Comparison of ENCODE assay signal across 22 cellular contexts in genomic region chr10:73974309-73974946, GRCh38. TPM values are rescaled to one million over a fixed set of nuclear protein-coding genes. Genes with fewer than 3 reads are reported as not detected.
DNase-seq lines count a peak whose midpoint lies in the region; ATAC-seq and TF ChIP-seq lines count a peak whose summit lies in the region.
"Had no signal": no experiment of that assay in that cellular context is flagged by ENCODE, and none has a peak within 500 bp of the region (broad histone marks: within the 10 kb centered on the region; RNA-seq: fewer than 3 reads in every experiment).

No MANE protein-coding gene starts in this region.

- peak overlapping the region; percentile 24 for H3K27ac Mint-ChIP-seq in activated CD4-positive, alpha-beta T cell treated with anti-CD3 and anti-CD28 coated beads for 36 hours
- H3K27ac Mint-ChIP-seq in CD8-positive, alpha-beta memory T cell: peak overlapping the region in 6 of 8 donors; percentile 4 to 83 (median 58)
- H3K27ac Mint-ChIP-seq: nephron progenitor cell; stimulated activated memory B cell treated with anti-CD40 and anti-IgM and Interleukin-4, amounts not matched to agents 10 μg/mL and 1 μg/mL and 100 μg/mL, for 72 hours had no signal

- H3K9me3 ChIP-seq in CD8-positive, alpha-beta memory T cell (ENCODE audit: low read length): no peaks in the 10 kb centered on the region
- no peaks in the 10 kb centered on the region for H3K9me3 ChIP-seq in OCI-LY7 (ENCODE audit: low read length)
- no peaks in the 10 kb centered on the region for H3K9me3 ChIP-seq in effector memory CD4-positive, alpha-beta T cell (ENCODE audit: control insufficient read depth, low read length)
- H3K9me3 ChIP-seq: MG63, uterus had no signal

- BruUV-seq in OCI-LY7 (replicated peaks; lab: Mats Ljungman, UMichigan): no TSS peak

- peak overlapping the region; percentile 71 for H2AFZ ChIP-seq in OCI-LY7 (ENCODE audit: low read length)
- H2AFZ ChIP-seq: GM23248 had no signal

- no peaks in the 10 kb centered on the region for H3K9me2 ChIP-seq in OCI-LY7 (ENCODE audit: insufficient read depth, low read length)

- TF ChIP-seq CTCF in OCI-LY7 (conservative IDR thresholded peaks at IDR 0.05; ENCODE audit: low read length): no peak

- no peaks in the 10 kb centered on the region for H3K9me3 Mint-ChIP-seq in activated CD4-positive, alpha-beta T cell treated with anti-CD3 and anti-CD28 coated beads for 36 hours (ENCODE audit: low read depth)
- no peaks in the 10 kb centered on the region for H3K9me3 Mint-ChIP-seq in CD8-positive, alpha-beta memory T cell
- H3K9me3 Mint-ChIP-seq: stimulated activated memory B cell treated with anti-CD40 and anti-IgM and Interleukin-4, amounts not matched to agents 10 μg/mL and 1 μg/mL and 100 μg/mL, for 72 hours had no signal

- no peaks in the 10 kb centered on the region for H3K27me3 Mint-ChIP-seq in activated CD4-positive, alpha-beta T cell treated with anti-CD3 and anti-CD28 coated beads for 36 hours
- peaks cover 0 to 2% of the 10 kb centered on the region in 2 donors for H3K27me3 Mint-ChIP-seq in CD8-positive, alpha-beta memory T cell
- H3K27me3 Mint-ChIP-seq: stimulated activated memory B cell treated with anti-CD40 and anti-IgM and Interleukin-4, amounts not matched to agents 10 μg/mL and 1 μg/mL and 100 μg/mL, for 72 hours had no signal

- H3K79me2 ChIP-seq in OCI-LY7 (ENCODE audit: insufficient read depth, low read depth, low read length): no peaks in the 10 kb centered on the region

- H3K36me3 ChIP-seq in CD8-positive, alpha-beta memory T cell (ENCODE audit: insufficient read depth, low read length): no peaks in the 10 kb centered on the region
- H3K36me3 ChIP-seq in OCI-LY7 (ENCODE audit: insufficient read depth, low read length): no peaks in the 10 kb centered on the region
- H3K36me3 ChIP-seq in effector memory CD4-positive, alpha-beta T cell (ENCODE audit: control insufficient read depth, insufficient read depth, low read length): no peaks in the 10 kb centered on the region
- H3K36me3 ChIP-seq: MG63, uterus had no signal

- no peak overlapping the region for H3K4me3 Mint-ChIP-seq in activated CD4-positive, alpha-beta T cell treated with anti-CD3 and anti-CD28 coated beads for 36 hours
- peak overlapping the region; percentile 6 to 79 (median 63) for H3K4me3 Mint-ChIP-seq in CD8-positive, alpha-beta memory T cell
- H3K4me3 Mint-ChIP-seq: nephron progenitor cell; stimulated activated memory B cell treated with anti-CD40 and anti-IgM and Interleukin-4, amounts not matched to agents 10 μg/mL and 1 μg/mL and 100 μg/mL, for 72 hours had no signal

- no peaks in the 10 kb centered on the region for H3K27me3 ChIP-seq in CD8-positive, alpha-beta memory T cell (ENCODE audit: insufficient read depth, low read length, poor library complexity, severe bottlenecking)
- H3K27me3 ChIP-seq in effector memory CD4-positive, alpha-beta T cell (replicated peaks; ENCODE audit: control insufficient read depth, insufficient read depth, low read length, poor library complexity, severe bottlenecking): no peaks in the 10 kb centered on the region
- H3K27me3 ChIP-seq: MG63, uterus had no signal

- peak; percentile 57 for ATAC-seq in activated CD4-positive, alpha-beta T cell treated with anti-CD3 and anti-CD28 coated beads for 36 hours
- ATAC-seq: left colon; stimulated activated memory B cell treated with anti-CD40 and anti-IgM and Interleukin-4, amounts not matched to agents 10 μg/mL and 1 μg/mL and 100 μg/mL, for 72 hours had no signal

- no peak for DNase-seq in activated CD4-positive, alpha-beta T cell treated with anti-CD3 and anti-CD28 coated beads for 36 hours
- no peak for DNase-seq in activated CD4-positive, alpha-beta T cell treated with anti-CD3 and anti-CD28 coated beads, Interleukin-2, amount 50 U/mL, for 4 hours
- DNase-seq in CD8-positive, alpha-beta memory T cell: peak in 1 of 5 donors; percentile 23
- DNase-seq in OCI-LY7 (ENCODE audit: low spot score) (no peak), cortex of kidney (lab: John Stamatoyannopoulos, UW) (no peak), T1000 (lab: John Stamatoyannopoulos, UW) (no peak), NCI-H446 treated with DMSO at 0.1 percent for 48 hours (lab: John Stamatoyannopoulos, UW) (no peak)
- no peak for DNase-seq in effector memory CD4-positive, alpha-beta T cell
- DNase-seq: activated CD4-positive, alpha-beta T cell treated with anti-CD3 and anti-CD28 coated beads for 1 hour; activated naive CD4-positive, alpha-beta T cell treated with Interleukin-2 at 50 U/mL for 16 hours; activated T-cell treated with anti-CD3 and anti-CD28 coated beads for 4 hours; C1 segment of cervical spinal cord; DMS153; GM23248; left colon; MG63; NCI-H1694 treated with DMSO at 0.1 percent for 48 hours; NCI-H226; nephron progenitor cell; uterus had no signal

- H4K20me1 ChIP-seq in OCI-LY7 (ENCODE audit: insufficient read depth, low read length): no peaks in the 10 kb centered on the region

- no peaks in the 10 kb centered on the region for H3K36me3 Mint-ChIP-seq in activated CD4-positive, alpha-beta T cell treated with anti-CD3 and anti-CD28 coated beads for 36 hours (ENCODE audit: low read depth)
- peaks cover 0 to 3% (median 0%) of the 10 kb centered on the region in 3 donors for H3K36me3 Mint-ChIP-seq in CD8-positive, alpha-beta memory T cell
- H3K36me3 Mint-ChIP-seq: stimulated activated memory B cell treated with anti-CD40 and anti-IgM and Interleukin-4, amounts not matched to agents 10 μg/mL and 1 μg/mL and 100 μg/mL, for 72 hours had no signal

- H3K27ac ChIP-seq in CD8-positive, alpha-beta memory T cell (ENCODE audit: low read depth, low read length): no peak overlapping the region
- no peak overlapping the region for H3K27ac ChIP-seq in OCI-LY7 (ENCODE audit: low read depth, low read length, poor library complexity, severe bottlenecking)
- peak overlapping the region; percentile 39 for H3K27ac ChIP-seq in effector memory CD4-positive, alpha-beta T cell (ENCODE audit: insufficient read depth, low read length, poor library complexity, severe bottlenecking)
- H3K27ac ChIP-seq: GM23248, SK-N-MC, uterus had no signal

- peaks cover 23% of the 10 kb centered on the region for H3K4me1 ChIP-seq in CD8-positive, alpha-beta memory T cell (ENCODE audit: insufficient read depth, low read length)
- peaks cover 13% of the 10 kb centered on the region for H3K4me1 ChIP-seq in OCI-LY7 (ENCODE audit: insufficient read depth, low read length, poor library complexity, severe bottlenecking)
- H3K4me1 ChIP-seq in effector memory CD4-positive, alpha-beta T cell (ENCODE audit: control insufficient read depth, insufficient read depth, low read length, poor library complexity, severe bottlenecking): peaks cover 4% of the 10 kb centered on the region
- H3K4me1 ChIP-seq: uterus had no signal

- CTCF ChIA-PET in activated CD4-positive, alpha-beta T cell treated with anti-CD3 and anti-CD28 coated beads for 36 hours (lab: Charles Lee): interaction anchor here (0.6 to 3.5 kb wide), 11 partner anchors 8 to 332 kb away, joined by 3 to 12 read pairs (median 3); no protein-coding TSS in a partner anchor
- CTCF ChIA-PET in CD8-positive, alpha-beta memory T cell (lab: Charles Lee): interaction anchor here (0.8 to 2.8 kb wide), 5 partner anchors 17 to 146 kb away, joined by 3 to 14 read pairs (median 6); no protein-coding TSS in a partner anchor
- CTCF ChIA-PET in OCI-LY7 (lab: Charles Lee; ENCODE audit: unreplicated experiment): no interaction called here

- intact Hi-C loops in activated CD4-positive, alpha-beta T cell treated with anti-CD3 and anti-CD28 coated beads for 36 hours (cut with DNase I, micrococcal nuclease): no loop called here
- intact Hi-C loops in OCI-LY7 (cut with micrococcal nuclease; ENCODE audit: unreplicated experiment): no loop called here

- peak overlapping the region; percentile 27 for H3K4me3 ChIP-seq in CD8-positive, alpha-beta memory T cell (ENCODE audit: low read length)
- no peak overlapping the region for H3K4me3 ChIP-seq in OCI-LY7 (ENCODE audit: low read depth, low read length, poor library complexity, severe bottlenecking)
- no peak overlapping the region for H3K4me3 ChIP-seq in effector memory CD4-positive, alpha-beta T cell (ENCODE audit: insufficient read depth, low read depth, low read length, poor library complexity, severe bottlenecking)
- H3K4me3 ChIP-seq: GM23248, MG63, SK-N-MC, uterus had no signal

- no peak overlapping the region for H3K4me2 ChIP-seq in OCI-LY7 (ENCODE audit: low read length)

- H3K4me1 Mint-ChIP-seq in activated CD4-positive, alpha-beta T cell treated with anti-CD3 and anti-CD28 coated beads for 36 hours: peaks cover 12% of the 10 kb centered on the region
- H3K4me1 Mint-ChIP-seq in CD8-positive, alpha-beta memory T cell: peaks cover 24 to 35% (median 33%) of the 10 kb centered on the region in 3 donors
- H3K4me1 Mint-ChIP-seq: nephron progenitor cell had no signal

- POLR2A ChIA-PET in activated CD4-positive, alpha-beta T cell treated with anti-CD3 and anti-CD28 coated beads for 36 hours (lab: Charles Lee): no interaction called here
- POLR2A ChIA-PET in CD8-positive, alpha-beta memory T cell (lab: Charles Lee): interaction anchor here (1.2 kb wide), 1 partner anchor 18 kb away, joined by 3 read pairs; no protein-coding TSS in a partner anchor
- POLR2A ChIA-PET in OCI-LY7 (lab: Charles Lee): interaction anchor here (0.9 to 1.0 kb wide), 3 partner anchors 9 to 38 kb away, joined by 3 to 7 read pairs (median 4); no protein-coding TSS in a partner anchor

RNA-seq across cellular contexts. Expression of gene VCL, which starts 23.5 kb away (rescaled TPM):
- 10 to 100 TPM; 20.7 to 22.7 TPM for total RNA-seq in activated CD4-positive, alpha-beta T cell treated with anti-CD3 and anti-CD28 coated beads for 36 hours
- total RNA-seq in CD8-positive, alpha-beta memory T cell: 10 to 100 TPM; 30.6 to 31.2 TPM
- polyA plus RNA-seq in CD8-positive, alpha-beta memory T cell: 43.7 TPM
- total RNA-seq in OCI-LY7 (2014; rRNA removed; shearing (Covaris generic)): 19.1 and 24.9 TPM in 2 replicates
- total RNA-seq in OCI-LY7 (2022): 55.5 and 64.5 TPM in 2 replicates
